1 cellular context compared by ENCODE assay signal in genomic region chr3:46835059-46835458, GRCh38.
A peak's percentile ranks its signal among the peaks of the same experiment; 100 is the strongest.
TF ChIP-seq lines count a peak whose summit lies in the region.

No MANE protein-coding gene starts in this region.

TF ChIP-seq in HepG2, 621 proteins besides CTCF, POLR2A, EP300 and RAD21:
- TF ChIP-seq RAD51 (IDR thresholded peaks at IDR 0.05; ENCODE audit: borderline replicate concordance) (peak; percentile 57; the same call in 1 of the 2 replicates), PCBP1 (IDR thresholded peaks at IDR 0.05; ENCODE audit: borderline replicate concordance, low read depth, low read length) (no peak), FOSL2 (CRISPR knock-in tag; IDR thresholded peaks at IDR 0.05) (peak; percentile 70)
